In genomic region chr4:25861422-25861926, GRCh38 we compare ENCODE assay signal across 8 cellular contexts. TPM values are rescaled to one million over a fixed set of nuclear protein-coding genes. Genes with fewer than 3 reads are reported as not detected.
DNase-seq lines count a peak whose midpoint lies in the region; ATAC-seq and TF ChIP-seq lines count a peak whose summit lies in the region.

No MANE protein-coding gene starts in this region.

- no peaks in the 10 kb centered on the region for H3K9me3 ChIP-seq in A673 (ENCODE audit: low read depth, low read length, poor library complexity, severe bottlenecking)
- H3K9me3 ChIP-seq in HEK293 (ENCODE audit: control insufficient read depth, insufficient read depth, low read depth, low read length), result no peaks in the 10 kb centered on the region
- H3K9me3 ChIP-seq in lower lobe of right lung, result no peaks in the 10 kb centered on the region

- POLR2A ChIA-PET in A673 (lab: Charles Lee; ENCODE audit: low non-redundant PET) (no interaction called here), HEK293 (lab: Yijun Ruan, JAX) (no interaction called here)

- TF ChIP-seq CTCF in A673 (conservative IDR thresholded peaks at IDR 0.05; ENCODE audit: low read depth, low read length) (no peak), HEK293 (tag by site-specific recombination; IDR thresholded peaks at IDR 0.05) (no peak), astrocyte of the spinal cord (IDR thresholded peaks at IDR 0.05; ENCODE audit: low read depth, low read length) (no peak), lower lobe of right lung (IDR thresholded peaks at IDR 0.05) (no peak)

- BruUV-seq in A673 (replicated peaks; lab: Mats Ljungman, UMichigan), result no TSS peak

- H3K4me3 ChIP-seq in A673 (ENCODE audit: low read depth, low read length, poor library complexity, severe bottlenecking), result peak overlapping the region; percentile 87
- H3K4me3 ChIP-seq in HEK293 (ENCODE audit: low read depth, low read length), result peak overlapping the region; percentile 58
- peak overlapping the region; percentile 58 for H3K4me3 ChIP-seq in astrocyte of the spinal cord (ENCODE audit: low read depth, low read length)
- peak overlapping the region; percentile 88 for H3K4me3 ChIP-seq in lower lobe of right lung

- H3K36me3 ChIP-seq in A673 (ENCODE audit: insufficient read depth, low read length, poor library complexity, severe bottlenecking) (no peaks in the 10 kb centered on the region), HEK293 (ENCODE audit: control insufficient read depth in 2 of 2, insufficient read depth in 1 of 2, low read length in 2 of 2) (no peaks in the 10 kb centered on the region), lower lobe of right lung (no peaks in the 10 kb centered on the region)

- H3K4me1 ChIP-seq in A673 (ENCODE audit: insufficient read depth, low read length, poor library complexity, severe bottlenecking) (peaks cover 22% of the 10 kb centered on the region), HEK293 (ENCODE audit: control insufficient read depth, insufficient read depth, low read length) (no peaks in the 10 kb centered on the region), lower lobe of right lung (peaks cover 45% of the 10 kb centered on the region)

- in situ Hi-C loops in astrocyte of the spinal cord (cut with HindIII; ENCODE audit: low sequenced_read_pairs), result no loop called here

- H3K27ac ChIP-seq in A673 (ENCODE audit: low read depth, low read length, poor library complexity, severe bottlenecking) (peak overlapping the region; percentile 76), HEK293 (ENCODE audit: extremely low read depth, low read depth, low read length) (no peak overlapping the region), lower lobe of right lung (peak overlapping the region; percentile 87)

- no peak for ATAC-seq in lower lobe of right lung
- ATAC-seq in GM18867 (IDR thresholded peaks at IDR 0.05; ENCODE audit: unreplicated experiment), result no peak

- H3K27me3 ChIP-seq in A673 (replicated peaks; ENCODE audit: insufficient read depth, low read depth, low read length, poor library complexity) (no peaks in the 10 kb centered on the region), lower lobe of right lung (ENCODE audit: low read depth) (no peaks in the 10 kb centered on the region)

- CTCF ChIA-PET in A673 (lab: Charles Lee) (no interaction called here), HEK293 (lab: Yijun Ruan, JAX) (no interaction called here)

- DNase-seq in A673 (ENCODE audit: low spot score), result peak; percentile 16
- DNase-seq in astrocyte of the spinal cord (ENCODE audit: low read depth, low spot score), result peak; percentile 48
- no peak for DNase-seq in lower lobe of right lung
- no peak for DNase-seq in NCI-H1417 (lab: John Stamatoyannopoulos, UW)
- DNase-seq in NCI-H1105 (lab: John Stamatoyannopoulos, UW), result no peak
- no peak for DNase-seq in NCI-H69 (lab: John Stamatoyannopoulos, UW)

- intact Hi-C loops in A673 (cut with micrococcal nuclease; ENCODE audit: unreplicated experiment) (loop anchor here (5.0 kb wide), 1 partner anchor 51 kb away; the partner anchor contains the start of gene SMIM20), lower lobe of right lung (cut with DNase I) (no loop called here)

TF ChIP-seq in HEK293, 187 proteins besides CTCF, POLR2A, EP300 and RAD21:
- TF ChIP-seq SCRT2 (tag by site-specific recombination; IDR thresholded peaks at IDR 0.05) (peak; percentile 10; the same call in 1 of the 2 replicates), ZNF530 (tag by site-specific recombination; IDR thresholded peaks at IDR 0.05; ENCODE audit: low read depth) (no peak)

RNA-seq across cellular contexts. Expression of gene SEL1L3, which starts 1.3 kb away (rescaled TPM):
- total RNA-seq in A673 (2021) (35.8 and 40.0 TPM in 2 replicates), lower lobe of right lung (70.5 TPM)

RNA-seq across cellular contexts. Expression of gene SMIM20, which starts 52.5 kb away (rescaled TPM):
- 25.2 and 30.2 TPM in 2 replicates for total RNA-seq in A673 (2021)
- 25.7 TPM for total RNA-seq in lower lobe of right lung

Comparison
In these comparisons a context has a peak if more than half of its experiments do, and no peak if none do; other contexts are left out.
1. DNase-seq: peak in A673 (single experiment) and astrocyte of the spinal cord (single experiment); none in lower lobe of right lung (single experiment), NCI-H1417 (0 of 3), NCI-H1105 (single experiment) and NCI-H69 (single experiment).
2. Peak in every context shown above with its lines, with median percentiles within 50 percentile points of each other: H3K4me3 ChIP-seq.